ENCODE assay signal across 7 cellular contexts in the genomic region with DNA sequence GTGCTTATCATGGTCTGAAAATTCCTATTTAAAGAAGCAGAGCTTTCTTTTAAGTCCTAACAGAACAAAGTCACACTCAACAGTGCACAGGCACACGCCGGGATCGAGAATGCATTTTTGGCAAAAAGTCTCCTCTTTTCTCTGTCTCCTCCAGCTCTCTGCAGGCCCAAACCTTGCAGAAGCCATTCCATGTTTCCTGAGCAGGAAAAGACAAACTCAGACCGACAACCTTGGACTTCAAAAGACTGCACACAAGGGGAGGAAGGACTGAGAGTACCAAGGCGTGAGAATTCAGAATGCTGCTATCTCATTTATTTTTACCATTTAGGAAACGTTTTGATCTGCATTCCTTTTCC.
DNase-seq lines count a peak whose midpoint lies in the region; ATAC-seq lines count a peak whose summit lies in the region.

No MANE protein-coding gene starts in this region.

- ATAC-seq in HG02943 (IDR thresholded peaks at IDR 0.05; ENCODE audit: low read depth, unreplicated experiment) = peak; percentile 0
- ATAC-seq in activated naive CD4-positive, alpha-beta T cell treated with anti-CD3 and anti-CD28 coated beads, Interleukin-2, amount 50 U/mL, for 72 hours = no peak

- DNase-seq in activated naive CD4-positive, alpha-beta T cell treated with anti-CD3 and anti-CD28 coated beads, Interleukin-2, amount 50 U/mL, for 72 hours (ENCODE audit: low spot score in 2 of 2) = no peak
- DNase-seq in inferior parietal cortex (ENCODE audit: extremely low spot score) (peak; percentile 63), superior temporal gyrus (ENCODE audit: extremely low spot score) (peak; percentile 77), NCI-H526 (lab: John Stamatoyannopoulos, UW) (no peak), GOT3 (lab: John Stamatoyannopoulos, UW) (no peak), NCI-H1417 (lab: John Stamatoyannopoulos, UW) (no peak)

- peaks cover 4 to 11% of the 10 kb centered on the region in 2 donors for H3K9me3 Mint-ChIP-seq in activated naive CD4-positive, alpha-beta T cell treated with anti-CD3 and anti-CD28 coated beads, Interleukin-2, amount 50 U/mL, for 72 hours

- H3K27ac Mint-ChIP-seq in activated naive CD4-positive, alpha-beta T cell treated with anti-CD3 and anti-CD28 coated beads, Interleukin-2, amount 50 U/mL, for 72 hours = peak overlapping the region; percentile 51 to 98

- peaks cover 12 to 13% of the 10 kb centered on the region in 2 donors for H3K36me3 Mint-ChIP-seq in activated naive CD4-positive, alpha-beta T cell treated with anti-CD3 and anti-CD28 coated beads, Interleukin-2, amount 50 U/mL, for 72 hours

Comparison
In these comparisons a context has a peak if more than half of its experiments do, and no peak if none do; other contexts are left out.
1. DNase-seq: peak in inferior parietal cortex (single experiment) and superior temporal gyrus (single experiment); none in activated naive CD4-positive, alpha-beta T cell treated with anti-CD3 and anti-CD28 coated beads, Interleukin-2, amount 50 U/mL, for 72 hours (0 of 2), NCI-H526 (0 of 2), GOT3 (single experiment) and NCI-H1417 (0 of 3).